ENCODE assay signal across 15 cellular contexts in the genomic region with DNA sequence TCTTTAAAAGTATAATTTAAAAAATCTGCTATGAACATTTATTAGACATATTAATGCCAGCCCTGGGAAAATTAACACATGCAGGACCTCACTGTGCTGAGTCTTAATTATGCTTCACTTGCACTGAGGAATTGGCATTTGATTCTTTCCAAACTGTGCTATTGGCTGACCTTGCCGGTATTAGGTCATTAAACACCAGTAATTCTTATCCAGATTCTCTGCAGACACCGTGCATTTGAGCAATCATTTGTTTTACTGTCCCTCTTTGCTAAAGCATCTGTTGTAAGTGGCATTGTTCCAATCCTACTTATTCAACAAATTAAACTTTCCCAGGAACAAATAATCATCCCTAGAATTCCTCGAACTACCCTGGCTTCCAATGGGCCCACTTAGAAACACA.
DNase-seq lines count a peak whose midpoint lies in the region; FAIRE-seq and TF ChIP-seq lines count a peak whose summit lies in the region.
"Had no signal": no experiment of that assay in that cellular context is flagged by ENCODE, and none has a peak within 500 bp of the region (broad histone marks: within the 10 kb centered on the region; RNA-seq: fewer than 3 reads in every experiment).

No MANE protein-coding gene starts in this region.

- H3K27me3 ChIP-seq in MG63 = no peaks in the 10 kb centered on the region

- H3K4me3 ChIP-seq in AG10803 (ENCODE audit: low read length) = no peak overlapping the region
- H3K4me3 ChIP-seq in MG63 = no peak overlapping the region

- no peak for FAIRE-seq in frontal cortex (lab: Jason Lieb, UNC)
- FAIRE-seq: colon had no signal

- peak; percentile 68 for DNase-seq in AG10803 (ENCODE audit: low read depth)
- DNase-seq in MG63 = peak; percentile 66
- DNase-seq in fibroblast of gingiva (ENCODE audit: low read depth) = peak; percentile 67
- DNase-seq in myocyte (ENCODE audit: low read depth) = peak; percentile 68
- no peak for DNase-seq in frontal cortex (ENCODE audit: low spot score in 2 of 2)
- no peak for DNase-seq in activated CD4-positive, CD25-positive, alpha-beta regulatory T cell (lab: John Stamatoyannopoulos, UW)
- no peak for DNase-seq in occipital lobe (lab: John Stamatoyannopoulos, UW)
- DNase-seq in OCI-M1 (lab: John Stamatoyannopoulos, UW) = no peak
- DNase-seq: activated CD4-positive, alpha-beta T cell treated with anti-CD3 and anti-CD28 coated beads for 4 hours; DMS153; Kasumi-1; NCI-H2081; NCI-H774; T-helper 2 cell had no signal

- H3K36me3 ChIP-seq in MG63 = no peaks in the 10 kb centered on the region

- TF ChIP-seq CTCF in AG10803 (conservative IDR thresholded peaks at IDR 0.05; ENCODE audit: low read length) = no peak

- H3K9me3 ChIP-seq in MG63 = peaks cover 10% of the 10 kb centered on the region

Comparison
In these comparisons a context has a peak if more than half of its experiments do, and no peak if none do; other contexts are left out.
1. DNase-seq: peak in AG10803 (single experiment), MG63 (single experiment), fibroblast of gingiva (single experiment) and myocyte (single experiment); none in frontal cortex (0 of 2), activated CD4-positive, CD25-positive, alpha-beta regulatory T cell (0 of 4), occipital lobe (single experiment) and OCI-M1 (single experiment).